1 cellular context compared by ENCODE assay signal in the genomic region with DNA sequence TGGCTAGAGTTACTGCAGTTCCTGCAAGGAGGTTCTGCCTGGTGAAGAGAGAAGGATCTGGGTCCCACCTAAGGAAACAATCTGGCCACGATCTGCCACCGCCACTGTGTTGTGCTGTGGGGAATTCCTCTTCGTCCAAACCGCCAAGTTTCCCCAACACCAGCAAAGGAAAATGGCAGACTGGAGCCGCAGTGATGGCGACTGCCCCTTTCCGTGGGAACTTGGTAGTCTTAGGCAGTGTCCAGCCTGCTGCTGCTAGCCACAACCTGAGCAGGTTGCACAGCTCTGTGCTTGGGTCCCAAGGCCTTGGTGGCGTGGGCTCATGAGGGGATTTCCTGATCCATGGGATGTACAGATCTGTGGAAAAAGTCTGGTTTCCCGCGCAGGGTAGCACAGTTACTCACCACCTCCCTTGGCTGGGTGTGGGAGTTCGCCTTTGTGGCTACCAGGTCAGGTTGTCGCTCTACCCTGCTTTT.
TF ChIP-seq lines count a peak whose summit lies in the region.

No MANE protein-coding gene starts in this region.

TF ChIP-seq in H1, 55 proteins besides CTCF, POLR2A, EP300 and RAD21:
- no peak for TF ChIP-seq ASH2L (IDR thresholded peaks at IDR 0.05; ENCODE audit: low read length)
- no peak for TF ChIP-seq HDAC6 (IDR thresholded peaks at IDR 0.05; ENCODE audit: low read depth, low read length)
- no peak for TF ChIP-seq BACH1 (IDR thresholded peaks at IDR 0.05; ENCODE audit: low read length)
- TF ChIP-seq TEAD4 (IDR thresholded peaks at IDR 0.05; ENCODE audit: low read depth, low read length) = no peak
- no peak for TF ChIP-seq SRF (IDR thresholded peaks at IDR 0.05; ENCODE audit: low read depth, low read length)
- TF ChIP-seq GABPA (IDR thresholded peaks at IDR 0.05; ENCODE audit: borderline replicate concordance, insufficient read depth, low read length) = no peak
- TF ChIP-seq CBX5 (IDR thresholded peaks at IDR 0.05; ENCODE audit: low read depth, low read length) = no peak
- no peak for TF ChIP-seq SAP30 (IDR thresholded peaks at IDR 0.05; ENCODE audit: insufficient read depth, insufficient replicate concordance, low read length)
- no peak for TF ChIP-seq NANOG (IDR thresholded peaks at IDR 0.05; ENCODE audit: insufficient read depth, low read depth, low read length, poor library complexity, severe bottlenecking)
- no peak for TF ChIP-seq PHF8 (conservative IDR thresholded peaks at IDR 0.05; ENCODE audit: low read depth, low read length)
- TF ChIP-seq CHD2 (IDR thresholded peaks at IDR 0.05; ENCODE audit: low read length) = no peak
- TF ChIP-seq, protein P1, sequence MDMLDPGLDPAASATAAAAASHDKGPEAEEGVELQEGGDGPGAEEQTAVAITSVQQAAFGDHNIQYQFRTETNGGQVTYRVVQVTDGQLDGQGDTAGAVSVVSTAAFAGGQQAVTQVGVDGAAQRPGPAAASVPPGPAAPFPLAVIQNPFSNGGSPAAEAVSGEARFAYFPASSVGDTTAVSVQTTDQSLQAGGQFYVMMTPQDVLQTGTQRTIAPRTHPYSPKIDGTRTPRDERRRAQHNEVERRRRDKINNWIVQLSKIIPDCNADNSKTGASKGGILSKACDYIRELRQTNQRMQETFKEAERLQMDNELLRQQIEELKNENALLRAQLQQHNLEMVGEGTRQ (IDR thresholded peaks at IDR 0.05; ENCODE audit: low read length) = no peak
- TF ChIP-seq ZNF274 (IDR thresholded peaks at IDR 0.05; ENCODE audit: borderline replicate concordance, extremely low read depth, low read length) = no peak
- TF ChIP-seq SIX5 (IDR thresholded peaks at IDR 0.05; ENCODE audit: low read depth, low read length) = no peak
- no peak for TF ChIP-seq BRCA1 (IDR thresholded peaks at IDR 0.05; ENCODE audit: low read depth, low read length)
- TF ChIP-seq SIRT6 (IDR thresholded peaks at IDR 0.05; ENCODE audit: low read length) = no peak
